9 cellular contexts compared by ENCODE assay signal in genomic region chr12:103441437-103442186, GRCh38. TPM values are rescaled to one million over a fixed set of nuclear protein-coding genes. Genes with fewer than 3 reads are reported as not detected.
DNase-seq lines count a peak whose midpoint lies in the region; ATAC-seq lines count a peak whose summit lies in the region.
"Had no signal": no experiment of that assay in that cellular context is flagged by ENCODE, and none has a peak within 500 bp of the region (broad histone marks: within the 10 kb centered on the region; RNA-seq: fewer than 3 reads in every experiment).

No MANE protein-coding gene starts in this region.

- H3K4me3 ChIP-seq in SJCRH30 = no peak overlapping the region

- peak; percentile 92 for ATAC-seq in GM18508 (IDR thresholded peaks at IDR 0.05; ENCODE audit: insufficient read depth, unreplicated experiment)
- ATAC-seq in GM21528 (IDR thresholded peaks at IDR 0.05; ENCODE audit: low FRiP score, unreplicated experiment) = peak; percentile 98

- DNase-seq in KG1 (lab: John Stamatoyannopoulos, UW) (peak; percentile 39), NCI-H774 (lab: John Stamatoyannopoulos, UW) (no peak), OCI-M2 (lab: John Stamatoyannopoulos, UW; ENCODE audit: unreplicated experiment) (no peak), SJCRH30 (no peak), COLO668 (lab: John Stamatoyannopoulos, UW; ENCODE audit: unreplicated experiment) (no peak)

- no peaks in the 10 kb centered on the region for H3K9me3 Mint-ChIP-seq in activated naive CD8-positive, alpha-beta T cell (ENCODE audit: low read depth)

- H3K27ac ChIP-seq in SJCRH30 = no peak overlapping the region

- H3K36me3 ChIP-seq in SJCRH30 = no peaks in the 10 kb centered on the region

- H3K27ac Mint-ChIP-seq in activated naive CD8-positive, alpha-beta T cell = peak overlapping the region; percentile 97

- H3K36me3 Mint-ChIP-seq in activated naive CD8-positive, alpha-beta T cell = no peaks in the 10 kb centered on the region

- no peaks in the 10 kb centered on the region for H3K9me3 ChIP-seq in SJCRH30 (replicated peaks)

- peak overlapping the region; percentile 87 for H3K4me3 Mint-ChIP-seq in activated naive CD8-positive, alpha-beta T cell

- H3K27me3 Mint-ChIP-seq in activated naive CD8-positive, alpha-beta T cell = no peaks in the 10 kb centered on the region

- peaks cover 31% of the 10 kb centered on the region for H3K4me1 Mint-ChIP-seq in activated naive CD8-positive, alpha-beta T cell (ENCODE audit: low read depth)

- 0 out of 2 replicates have a peak, but pooled peaks cover 3% of the 10 kb centered on the region for H3K27me3 ChIP-seq in SJCRH30

- H3K4me1 ChIP-seq in SJCRH30 = no peaks in the 10 kb centered on the region

RNA-seq across cellular contexts. Expression of gene C12orf42, which starts 54.2 kb away (rescaled TPM):
- not detected in 2 replicates for total RNA-seq in SJCRH30 (2014; rRNA removed; shearing (Covaris generic))
- total RNA-seq: LHCN-M2 had no signal
